Comparison of ENCODE assay signal across 9 cellular contexts in genomic region chr15:84023636-84024035, GRCh38.
DNase-seq lines count a peak whose midpoint lies in the region; ATAC-seq and TF ChIP-seq lines count a peak whose summit lies in the region.
"Had no signal": no experiment of that assay in that cellular context is flagged by ENCODE, and none has a peak within 500 bp of the region (broad histone marks: within the 10 kb centered on the region; RNA-seq: fewer than 3 reads in every experiment).

No MANE protein-coding gene starts in this region.

- no peaks in the 10 kb centered on the region for H3K36me3 Mint-ChIP-seq in nephron (ENCODE audit: low read depth)

- H3K27me3 ChIP-seq in brain microvascular endothelial cell (replicated peaks), result no peaks in the 10 kb centered on the region

- H3K36me3 ChIP-seq in brain microvascular endothelial cell (replicated peaks), result no peaks in the 10 kb centered on the region

- TF ChIP-seq CTCF in LNCAP (IDR thresholded peaks at IDR 0.05) (peak; percentile 77), brain microvascular endothelial cell (IDR thresholded peaks at IDR 0.05; ENCODE audit: low read depth, low read length, missing control alignments) (peak; percentile 75), nephron (IDR thresholded peaks at IDR 0.05; ENCODE audit: unreplicated experiment in 3 of 3) (peak; percentile 24 to 43 (median 33))

- ATAC-seq in GM21360 (IDR thresholded peaks at IDR 0.05; ENCODE audit: unreplicated experiment), result no peak

- peak; percentile 57 for DNase-seq in DMS 273 (lab: John Stamatoyannopoulos, UW; ENCODE audit: unreplicated experiment)
- no peak for DNase-seq in DMS 273 treated with DMSO at 0.1 percent for 48 hours (lab: John Stamatoyannopoulos, UW)
- DNase-seq in brain microvascular endothelial cell, result peak; percentile 18
- DNase-seq in DMS79 (lab: John Stamatoyannopoulos, UW), result no peak
- no peak for DNase-seq in putamen (ENCODE audit: low spot score)
- DNase-seq: naive B cell had no signal

- in situ Hi-C loops in brain microvascular endothelial cell (cut with HindIII; ENCODE audit: low pct_ligation_motif_present, low sequenced_read_pairs), result no loop called here

- no peak overlapping the region for H3K27ac ChIP-seq in brain microvascular endothelial cell

- H3K4me3 ChIP-seq in brain microvascular endothelial cell (ENCODE audit: low read depth, low read length), result no peak overlapping the region

- H3K4me1 Mint-ChIP-seq in nephron, result no peaks in the 10 kb centered on the region
- H3K4me1 Mint-ChIP-seq: naive B cell had no signal

- peaks cover 6% of the 10 kb centered on the region for H3K9me3 Mint-ChIP-seq in nephron

- no peak overlapping the region for H3K4me3 Mint-ChIP-seq in nephron
- H3K4me3 Mint-ChIP-seq: naive B cell had no signal

- no peaks in the 10 kb centered on the region for H3K27me3 Mint-ChIP-seq in nephron (ENCODE audit: low read depth)
- H3K27me3 Mint-ChIP-seq: naive B cell had no signal

- no peak overlapping the region for H3K27ac Mint-ChIP-seq in nephron
- H3K27ac Mint-ChIP-seq: naive B cell had no signal

Comparison
In these comparisons a context has a peak if more than half of its experiments do, and no peak if none do; other contexts are left out.
1. DNase-seq: peak in DMS 273 (single experiment) and brain microvascular endothelial cell (single experiment); none in DMS 273 treated with DMSO at 0.1 percent for 48 hours (single experiment), DMS79 (single experiment) and putamen (single experiment).
2. Peak in every context shown above with its lines, with median percentiles within 50 percentile points of each other: CTCF ChIP-seq.